ENCODE assay signal across 1 cellular context in the genomic region with DNA sequence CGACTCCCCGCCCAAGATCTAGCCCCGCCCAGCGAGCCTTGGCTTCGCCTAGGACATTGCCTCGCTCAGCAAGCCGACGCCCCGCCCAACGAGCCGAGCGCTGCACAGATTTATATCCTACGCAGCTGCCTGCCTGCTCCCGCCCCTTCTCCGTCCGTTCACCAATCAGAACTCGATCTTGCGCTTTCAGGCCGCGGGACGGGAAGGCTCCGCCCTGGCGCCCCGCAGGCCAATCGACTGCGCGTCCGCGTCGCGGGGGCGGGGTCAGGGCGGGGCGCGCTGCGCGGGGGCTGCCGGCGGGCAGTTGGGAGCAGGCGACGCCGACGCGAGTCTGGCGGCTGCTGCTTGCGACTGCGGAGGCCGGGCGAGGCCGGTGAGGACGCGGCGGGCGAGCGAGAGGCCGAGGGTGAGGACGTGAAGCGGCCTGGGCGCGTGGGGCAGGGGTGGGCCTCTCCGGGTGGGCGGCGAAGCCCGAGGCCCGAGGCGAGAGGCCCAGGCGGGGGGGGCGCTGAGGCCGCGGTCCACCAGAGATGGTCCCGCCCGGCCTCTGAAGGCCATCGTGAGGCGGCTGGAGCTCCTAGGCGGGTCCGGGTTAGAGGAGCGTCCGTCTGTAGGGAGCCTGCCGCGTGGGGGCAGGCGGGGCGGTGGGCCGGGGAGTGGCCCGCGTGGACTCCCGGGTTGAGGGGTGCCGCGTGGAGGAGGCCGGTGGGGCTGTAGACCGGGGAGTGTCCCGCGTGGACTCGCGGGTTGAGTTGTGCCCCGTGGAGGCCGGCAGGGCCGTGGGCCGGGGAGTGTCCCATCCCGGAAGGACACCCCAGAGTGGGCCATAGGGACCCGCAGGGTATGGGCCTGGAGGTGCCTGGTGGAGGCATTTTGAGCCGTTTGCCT.
TF ChIP-seq lines count a peak whose summit lies in the region.

A gene with protein sequence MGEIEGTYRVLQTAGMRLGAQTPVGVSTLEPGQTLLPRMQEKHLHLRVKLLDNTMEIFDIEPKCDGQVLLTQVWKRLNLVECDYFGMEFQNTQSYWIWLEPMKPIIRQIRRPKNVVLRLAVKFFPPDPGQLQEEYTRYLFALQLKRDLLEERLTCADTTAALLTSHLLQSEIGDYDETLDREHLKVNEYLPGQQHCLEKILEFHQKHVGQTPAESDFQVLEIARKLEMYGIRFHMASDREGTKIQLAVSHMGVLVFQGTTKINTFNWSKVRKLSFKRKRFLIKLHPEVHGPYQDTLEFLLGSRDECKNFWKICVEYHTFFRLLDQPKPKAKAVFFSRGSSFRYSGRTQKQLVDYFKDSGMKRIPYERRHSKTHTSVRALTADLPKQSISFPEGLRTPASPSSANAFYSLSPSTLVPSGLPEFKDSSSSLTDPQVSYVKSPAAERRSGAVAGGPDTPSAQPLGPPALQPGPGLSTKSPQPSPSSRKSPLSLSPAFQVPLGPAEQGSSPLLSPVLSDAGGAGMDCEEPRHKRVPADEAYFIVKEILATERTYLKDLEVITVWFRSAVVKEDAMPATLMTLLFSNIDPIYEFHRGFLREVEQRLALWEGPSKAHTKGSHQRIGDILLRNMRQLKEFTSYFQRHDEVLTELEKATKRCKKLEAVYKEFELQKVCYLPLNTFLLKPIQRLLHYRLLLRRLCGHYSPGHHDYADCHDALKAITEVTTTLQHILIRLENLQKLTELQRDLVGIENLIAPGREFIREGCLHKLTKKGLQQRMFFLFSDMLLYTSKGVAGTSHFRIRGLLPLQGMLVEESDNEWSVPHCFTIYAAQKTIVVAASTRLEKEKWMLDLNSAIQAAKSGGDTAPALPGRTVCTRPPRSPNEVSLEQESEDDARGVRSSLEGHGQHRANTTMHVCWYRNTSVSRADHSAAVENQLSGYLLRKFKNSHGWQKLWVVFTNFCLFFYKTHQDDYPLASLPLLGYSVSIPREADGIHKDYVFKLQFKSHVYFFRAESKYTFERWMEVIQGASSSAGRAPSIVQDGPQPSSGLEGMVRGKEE (plus strand): TSS at position 303 of the 888 bp plus-strand sequence. CDS start 16,823 bp downstream, outside the sequence.

TF ChIP-seq in GM23338, 12 proteins besides CTCF, POLR2A, EP300 and RAD21 (continued from another document):
- TF ChIP-seq, protein P1, sequence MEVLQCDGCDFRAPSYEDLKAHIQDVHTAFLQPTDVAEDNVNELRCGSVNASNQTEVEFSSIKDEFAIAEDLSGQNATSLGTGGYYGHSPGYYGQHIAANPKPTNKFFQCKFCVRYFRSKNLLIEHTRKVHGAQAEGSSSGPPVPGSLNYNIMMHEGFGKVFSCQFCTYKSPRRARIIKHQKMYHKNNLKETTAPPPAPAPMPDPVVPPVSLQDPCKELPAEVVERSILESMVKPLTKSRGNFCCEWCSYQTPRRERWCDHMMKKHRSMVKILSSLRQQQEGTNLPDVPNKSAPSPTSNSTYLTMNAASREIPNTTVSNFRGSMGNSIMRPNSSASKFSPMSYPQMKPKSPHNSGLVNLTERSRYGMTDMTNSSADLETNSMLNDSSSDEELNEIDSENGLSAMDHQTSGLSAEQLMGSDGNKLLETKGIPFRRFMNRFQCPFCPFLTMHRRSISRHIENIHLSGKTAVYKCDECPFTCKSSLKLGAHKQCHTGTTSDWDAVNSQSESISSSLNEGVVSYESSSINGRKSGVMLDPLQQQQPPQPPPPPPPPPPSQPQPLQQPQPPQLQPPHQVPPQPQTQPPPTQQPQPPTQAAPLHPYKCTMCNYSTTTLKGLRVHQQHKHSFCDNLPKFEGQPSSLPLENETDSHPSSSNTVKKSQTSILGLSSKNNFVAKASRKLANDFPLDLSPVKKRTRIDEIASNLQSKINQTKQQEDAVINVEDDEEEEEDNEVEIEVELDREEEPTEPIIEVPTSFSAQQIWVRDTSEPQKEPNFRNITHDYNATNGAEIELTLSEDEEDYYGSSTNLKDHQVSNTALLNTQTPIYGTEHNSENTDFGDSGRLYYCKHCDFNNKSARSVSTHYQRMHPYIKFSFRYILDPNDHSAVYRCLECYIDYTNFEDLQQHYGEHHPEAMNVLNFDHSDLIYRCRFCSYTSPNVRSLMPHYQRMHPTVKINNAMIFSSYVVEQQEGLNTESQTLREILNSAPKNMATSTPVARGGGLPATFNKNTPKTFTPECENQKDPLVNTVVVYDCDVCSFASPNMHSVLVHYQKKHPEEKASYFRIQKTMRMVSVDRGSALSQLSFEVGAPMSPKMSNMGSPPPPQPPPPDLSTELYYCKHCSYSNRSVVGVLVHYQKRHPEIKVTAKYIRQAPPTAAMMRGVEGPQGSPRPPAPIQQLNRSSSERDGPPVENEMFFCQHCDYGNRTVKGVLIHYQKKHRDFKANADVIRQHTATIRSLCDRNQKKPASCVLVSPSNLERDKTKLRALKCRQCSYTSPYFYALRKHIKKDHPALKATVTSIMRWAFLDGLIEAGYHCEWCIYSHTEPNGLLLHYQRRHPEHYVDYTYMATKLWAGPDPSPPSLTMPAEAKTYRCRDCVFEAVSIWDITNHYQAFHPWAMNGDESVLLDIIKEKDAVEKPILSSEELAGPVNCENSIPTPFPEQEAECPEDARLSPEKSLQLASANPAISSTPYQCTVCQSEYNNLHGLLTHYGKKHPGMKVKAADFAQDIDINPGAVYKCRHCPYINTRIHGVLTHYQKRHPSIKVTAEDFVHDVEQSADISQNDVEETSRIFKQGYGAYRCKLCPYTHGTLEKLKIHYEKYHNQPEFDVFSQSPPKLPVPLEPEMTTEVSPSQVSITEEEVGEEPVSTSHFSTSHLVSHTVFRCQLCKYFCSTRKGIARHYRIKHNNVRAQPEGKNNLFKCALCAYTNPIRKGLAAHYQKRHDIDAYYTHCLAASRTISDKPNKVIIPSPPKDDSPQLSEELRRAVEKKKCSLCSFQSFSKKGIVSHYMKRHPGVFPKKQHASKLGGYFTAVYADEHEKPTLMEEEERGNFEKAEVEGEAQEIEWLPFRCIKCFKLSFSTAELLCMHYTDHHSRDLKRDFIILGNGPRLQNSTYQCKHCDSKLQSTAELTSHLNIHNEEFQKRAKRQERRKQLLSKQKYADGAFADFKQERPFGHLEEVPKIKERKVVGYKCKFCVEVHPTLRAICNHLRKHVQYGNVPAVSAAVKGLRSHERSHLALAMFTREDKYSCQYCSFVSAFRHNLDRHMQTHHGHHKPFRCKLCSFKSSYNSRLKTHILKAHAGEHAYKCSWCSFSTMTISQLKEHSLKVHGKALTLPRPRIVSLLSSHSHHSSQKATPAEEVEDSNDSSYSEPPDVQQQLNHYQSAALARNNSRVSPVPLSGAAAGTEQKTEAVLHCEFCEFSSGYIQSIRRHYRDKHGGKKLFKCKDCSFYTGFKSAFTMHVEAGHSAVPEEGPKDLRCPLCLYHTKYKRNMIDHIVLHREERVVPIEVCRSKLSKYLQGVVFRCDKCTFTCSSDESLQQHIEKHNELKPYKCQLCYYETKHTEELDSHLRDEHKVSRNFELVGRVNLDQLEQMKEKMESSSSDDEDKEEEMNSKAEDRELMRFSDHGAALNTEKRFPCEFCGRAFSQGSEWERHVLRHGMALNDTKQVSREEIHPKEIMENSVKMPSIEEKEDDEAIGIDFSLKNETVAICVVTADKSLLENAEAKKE (CRISPR knock-in tag; IDR thresholded peaks at IDR 0.05), result no peak
- TF ChIP-seq JUNB (IDR thresholded peaks at IDR 0.05; ENCODE audit: unreplicated experiment), result no peak
- TF ChIP-seq, protein P2, sequence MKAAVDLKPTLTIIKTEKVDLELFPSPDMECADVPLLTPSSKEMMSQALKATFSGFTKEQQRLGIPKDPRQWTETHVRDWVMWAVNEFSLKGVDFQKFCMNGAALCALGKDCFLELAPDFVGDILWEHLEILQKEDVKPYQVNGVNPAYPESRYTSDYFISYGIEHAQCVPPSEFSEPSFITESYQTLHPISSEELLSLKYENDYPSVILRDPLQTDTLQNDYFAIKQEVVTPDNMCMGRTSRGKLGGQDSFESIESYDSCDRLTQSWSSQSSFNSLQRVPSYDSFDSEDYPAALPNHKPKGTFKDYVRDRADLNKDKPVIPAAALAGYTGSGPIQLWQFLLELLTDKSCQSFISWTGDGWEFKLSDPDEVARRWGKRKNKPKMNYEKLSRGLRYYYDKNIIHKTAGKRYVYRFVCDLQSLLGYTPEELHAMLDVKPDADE (IDR thresholded peaks at IDR 0.05), result no peak
- no peak for TF ChIP-seq ZNF114 (CRISPR knock-in tag; IDR thresholded peaks at IDR 0.05)
- TF ChIP-seq CREB1 (CRISPR knock-in tag; IDR thresholded peaks at IDR 0.05; ENCODE audit: low read depth), result peak; percentile 25; the same call in 1 of the 2 replicates
- TF ChIP-seq POLR2AphosphoS5 (IDR thresholded peaks at IDR 0.05; ENCODE audit: low read depth), result peak; percentile 94
